ENCODE assay signal across 8 cellular contexts in genomic region chr1:84507887-84508286, GRCh38. TPM values are rescaled to one million over a fixed set of nuclear protein-coding genes. Genes with fewer than 3 reads are reported as not detected.
A peak's percentile ranks its signal among the peaks of the same experiment; 100 is the strongest.
DNase-seq lines count a peak whose midpoint lies in the region; ATAC-seq and TF ChIP-seq lines count a peak whose summit lies in the region.
"Not testable (repeated sequence)": the region's sequence is repeated elsewhere in the genome, so short reads cannot be mapped to it uniquely, and the experiment has no call there.
"Had no signal": no experiment of that assay in that cellular context is flagged by ENCODE, and none has a peak within 500 bp of the region (broad histone marks: within the 10 kb centered on the region; RNA-seq: fewer than 3 reads in every experiment).

No MANE protein-coding gene starts in this region.

- peaks cover 15% of the 10 kb centered on the region for H3K36me3 Mint-ChIP-seq in CD4-positive, alpha-beta T cell (ENCODE audit: low read depth)
- H3K36me3 Mint-ChIP-seq in HFFc6 (ENCODE audit: low read depth), result peaks cover 27% of the 10 kb centered on the region
- peaks cover 22% of the 10 kb centered on the region for H3K36me3 Mint-ChIP-seq in activated CD8-positive, alpha-beta memory T cell treated with anti-CD3 and anti-CD28 coated beads, Interleukin-2, amount 10 ng/mL, durations not matched to agents 7 days and 5 days
- H3K36me3 Mint-ChIP-seq in endodermal cell (ENCODE audit: low read depth); natural killer cell: not testable (repeated sequence)

- not testable (repeated sequence) for H3K27me3 Mint-ChIP-seq in CD4-positive, alpha-beta T cell; HFFc6 (ENCODE audit: insufficient read depth); activated CD8-positive, alpha-beta memory T cell treated with anti-CD3 and anti-CD28 coated beads, Interleukin-2, amount 10 ng/mL, durations not matched to agents 7 days and 5 days; endodermal cell (ENCODE audit: insufficient read depth); natural killer cell (ENCODE audit: low read depth in 2 of 2)

- H3F3A ChIP-seq in MM.1S (ENCODE audit: insufficient read depth, low read length), result peaks cover 17% of the 10 kb centered on the region; the same call in 1 of the 2 replicates

- not testable (repeated sequence) for H3K9me3 Mint-ChIP-seq in CD4-positive, alpha-beta T cell; activated CD8-positive, alpha-beta memory T cell treated with anti-CD3 and anti-CD28 coated beads, Interleukin-2, amount 10 ng/mL, durations not matched to agents 7 days and 5 days (ENCODE audit: low read depth); natural killer cell
- H3K9me3 Mint-ChIP-seq in HFFc6, result peaks cover 11% of the 10 kb centered on the region
- H3K9me3 Mint-ChIP-seq in endodermal cell, result peaks cover 12% of the 10 kb centered on the region

- intact Hi-C loops in CD4-positive, alpha-beta T cell (cut with DNase I, micrococcal nuclease), result loop anchor here (2.0 to 10.0 kb wide), 8 partner anchors 36 to 767 kb away; partner anchors contain the start of genes PRKACB (in 2 of the 2), BCL10 (in 1 of the 2), CTBS (in 1 of the 2) and SSX2IP (in 1 of the 2)
- intact Hi-C loops in Panc1 (cut with micrococcal nuclease; ENCODE audit: unreplicated experiment), result loop anchor here (2.0 to 5.0 kb wide), 2 partner anchors 65 to 244 kb away; no protein-coding TSS in a partner anchor
- intact Hi-C loops in natural killer cell (cut with micrococcal nuclease), result loop anchor here (2.0 to 10.0 kb wide), 3 partner anchors 65 to 363 kb away; partner anchors contain the start of gene PRKACB

- peaks cover 27% of the 10 kb centered on the region for H3K79me2 ChIP-seq in MM.1S (ENCODE audit: low read length)

- POLR2A ChIA-PET in CD4-positive, alpha-beta T cell (lab: Charles Lee), result not testable (repeated sequence)
- POLR2A ChIA-PET in Panc1 (lab: Charles Lee), result interaction anchor here (1.3 kb wide), 1 partner anchor 33 kb away, joined by 4 read pairs; no protein-coding TSS in a partner anchor

- DNase-seq in CD4-positive, alpha-beta T cell; HFFc6; MM.1S; Panc1 (ENCODE audit: low read depth, low spot score); activated CD8-positive, alpha-beta memory T cell treated with anti-CD3 and anti-CD28 coated beads, Interleukin-2, amount 10 ng/mL, durations not matched to agents 7 days and 5 days; endodermal cell; natural killer cell: not testable (repeated sequence)

- H3K4me3 Mint-ChIP-seq in CD4-positive, alpha-beta T cell, result peak overlapping the region; percentile 21
- H3K4me3 Mint-ChIP-seq in HFFc6 (peak overlapping the region; percentile 97; the same call in 1 of the 2 replicates), natural killer cell (peak overlapping the region; percentile 15)
- H3K4me3 Mint-ChIP-seq in activated CD8-positive, alpha-beta memory T cell treated with anti-CD3 and anti-CD28 coated beads, Interleukin-2, amount 10 ng/mL, durations not matched to agents 7 days and 5 days, result peak overlapping the region; percentile 96
- not testable (repeated sequence) for H3K4me3 Mint-ChIP-seq in endodermal cell

- not testable (repeated sequence) for H3K36me3 ChIP-seq in MM.1S (replicated peaks; ENCODE audit: insufficient read depth, low read length); Panc1 (ENCODE audit: control insufficient read depth, insufficient read depth, low read length); endodermal cell (ENCODE audit: control insufficient read depth, insufficient read depth, low read length)

- H2AFZ ChIP-seq in MM.1S (ENCODE audit: low read length), result not testable (repeated sequence)

- TF ChIP-seq CTCF in CD4-positive, alpha-beta T cell (IDR thresholded peaks at IDR 0.05); HFFc6 (IDR thresholded peaks at IDR 0.05); MM.1S (IDR thresholded peaks at IDR 0.05; ENCODE audit: low read length); Panc1 (IDR thresholded peaks at IDR 0.05); endodermal cell (conservative IDR thresholded peaks at IDR 0.05); natural killer cell (IDR thresholded peaks at IDR 0.05): not testable (repeated sequence)

- not testable (repeated sequence) for H3K4me3 ChIP-seq in MM.1S (ENCODE audit: low read length)
- peak overlapping the region in 1 of 2 experiments; percentile 79; a peak in 2 of 4 replicates for H3K4me3 ChIP-seq in Panc1 (ENCODE audit: low read depth in 2 of 2, low read length in 2 of 2)
- peak overlapping the region; percentile 100 for H3K4me3 ChIP-seq in endodermal cell (ENCODE audit: low read length)

- H3K4me2 ChIP-seq in MM.1S (ENCODE audit: low read depth, low read length), result peak overlapping the region; percentile 62

- H3K9me2 ChIP-seq in MM.1S (replicated peaks; ENCODE audit: insufficient read depth, low read length), result not testable (repeated sequence)

- CTCF ChIA-PET in CD4-positive, alpha-beta T cell (lab: Charles Lee), result interaction anchor here (1.1 to 1.8 kb wide), 2 partner anchors 28 to 66 kb away, joined by 3 read pairs; no protein-coding TSS in a partner anchor
- CTCF ChIA-PET in Panc1 (lab: Charles Lee), result not testable (repeated sequence)
- CTCF ChIA-PET in activated CD8-positive, alpha-beta memory T cell treated with anti-CD3 and anti-CD28 coated beads, Interleukin-2, amount 10 ng/mL, durations not matched to agents 7 days and 5 days (lab: Charles Lee), result interaction anchor here (1.0 kb wide), 1 partner anchor 66 kb away, joined by 3 read pairs; no protein-coding TSS in a partner anchor

- in situ Hi-C loops in Panc1 (cut with HindIII; ENCODE audit: low pct_unique_long_range_greater_than_20kb, low sequenced_read_pairs), result not testable (repeated sequence)

- not testable (repeated sequence) for H3K4me1 ChIP-seq in MM.1S (ENCODE audit: low read length); endodermal cell (ENCODE audit: control insufficient read depth, insufficient read depth, low read length)
- H3K4me1 ChIP-seq in Panc1 (ENCODE audit: control insufficient read depth, insufficient read depth, low read length), result peaks cover 21% of the 10 kb centered on the region

- peaks cover 47% of the 10 kb centered on the region for H3K4me1 Mint-ChIP-seq in CD4-positive, alpha-beta T cell (ENCODE audit: low read depth)
- H3K4me1 Mint-ChIP-seq in HFFc6 (ENCODE audit: low read depth) (peaks cover 47% of the 10 kb centered on the region), endodermal cell (peaks cover 18% of the 10 kb centered on the region), natural killer cell (peaks cover 27 to 36% of the 10 kb centered on the region in 2 donors)
- peaks cover 28% of the 10 kb centered on the region for H3K4me1 Mint-ChIP-seq in activated CD8-positive, alpha-beta memory T cell treated with anti-CD3 and anti-CD28 coated beads, Interleukin-2, amount 10 ng/mL, durations not matched to agents 7 days and 5 days

- H3K9me3 ChIP-seq in CD4-positive, alpha-beta T cell (ENCODE audit: control insufficient read depth, low read length); MM.1S (replicated peaks; ENCODE audit: insufficient read depth, low read length); Panc1 (ENCODE audit: control insufficient read depth, insufficient read depth, low read depth, low read length): not testable (repeated sequence)
- peaks cover 16% of the 10 kb centered on the region for H3K9me3 ChIP-seq in endodermal cell (ENCODE audit: control insufficient read depth, low read length)

- H3K27me3 ChIP-seq in CD4-positive, alpha-beta T cell (ENCODE audit: control insufficient read depth, insufficient read depth, low read length); MM.1S (replicated peaks; ENCODE audit: insufficient read depth, low read length); Panc1 (ENCODE audit: control insufficient read depth, insufficient read depth, low read length); endodermal cell (ENCODE audit: control insufficient read depth, insufficient read depth, low read length, poor library complexity, severe bottlenecking): not testable (repeated sequence)

- WGBS in endodermal cell (ENCODE audit: insufficient coverage in 1 of 2, insufficient read length in 1 of 2), 2 experiments, result 94 to 96% methylated on average over 12 to 14 of the region's 14 CpGs

- H3K9ac ChIP-seq in MM.1S (ENCODE audit: low read length); endodermal cell (ENCODE audit: extremely low read depth, low read length, poor library complexity, severe bottlenecking): not testable (repeated sequence)

- ATAC-seq in CD4-positive, alpha-beta T cell (ENCODE audit: poor library complexity); Panc1; activated CD8-positive, alpha-beta memory T cell treated with anti-CD3 and anti-CD28 coated beads, Interleukin-2, amount 10 ng/mL, durations not matched to agents 7 days and 5 days; natural killer cell: not testable (repeated sequence)

- H3K27ac ChIP-seq in CD4-positive, alpha-beta T cell (ENCODE audit: low read depth, low read length); MM.1S (ENCODE audit: low read length); endodermal cell (ENCODE audit: low read depth, low read length): not testable (repeated sequence)
- H3K27ac ChIP-seq in Panc1 (ENCODE audit: low read length), result peak overlapping the region; percentile 98; the same call in 1 of the 2 replicates

- not testable (repeated sequence) for H3K27ac Mint-ChIP-seq in CD4-positive, alpha-beta T cell; HFFc6; activated CD8-positive, alpha-beta memory T cell treated with anti-CD3 and anti-CD28 coated beads, Interleukin-2, amount 10 ng/mL, durations not matched to agents 7 days and 5 days; endodermal cell; natural killer cell

- not testable (repeated sequence) for H4K20me1 ChIP-seq in MM.1S (ENCODE audit: insufficient read depth, low read length)

- BruUV-seq in Panc1 (replicated peaks; lab: Mats Ljungman, UMichigan), result not testable (repeated sequence)

RNA-seq across cellular contexts. Expression of gene GNG5, which starts 1.5 kb away (rescaled TPM):
- 10 to 100 TPM; 23.6 to 24.6 TPM for total RNA-seq in CD4-positive, alpha-beta T cell
- 100 to 1,000 TPM; 121 to 201 (median 145) TPM for total RNA-seq in HFFc6 (2021; fragmentation: NEBNext Ultra II Directional; extraction: Animal tissue kit (Norgen Biotek cat#: 25700))
- total RNA-seq in Panc1 (2021; ENCODE audit: unreplicated experiment), result 283 TPM
- polyA plus RNA-seq in Panc1 (2012; ENCODE audit: insufficient read length), result 460 TPM
- total RNA-seq in activated CD8-positive, alpha-beta memory T cell treated with anti-CD3 and anti-CD28 coated beads, Interleukin-2, amount 10 ng/mL, durations not matched to agents 7 days and 5 days, result 100 to 1,000 TPM; 103 to 114 TPM
- total RNA-seq in endodermal cell, result 100 to 1,000 TPM; 124 to 144 TPM
- 333 TPM for polyA plus RNA-seq in endodermal cell (2013, experiment 1 of 2)
- 337 TPM for polyA plus RNA-seq in endodermal cell (2013, experiment 2 of 2)
- 10 to 100 TPM; 49.5 to 62.3 (median 57.5) TPM for total RNA-seq in natural killer cell

RNA-seq across cellular contexts. Expression of gene SPATA1, which starts 1.7 kb away (rescaled TPM):
- under 1 TPM; 0.11 to 0.61 TPM for total RNA-seq in CD4-positive, alpha-beta T cell
- total RNA-seq in HFFc6 (2021; fragmentation: NEBNext Ultra II Directional; extraction: Animal tissue kit (Norgen Biotek cat#: 25700)), result 1 to 10 TPM in 3 of 6 experiments, under 1 TPM in 3; 0.33 to 1.3 (median 0.85) TPM
- total RNA-seq in Panc1 (2021; ENCODE audit: unreplicated experiment), result 5.0 TPM
- polyA plus RNA-seq in Panc1 (2012; ENCODE audit: insufficient read length), result 2.4 TPM
- total RNA-seq in activated CD8-positive, alpha-beta memory T cell treated with anti-CD3 and anti-CD28 coated beads, Interleukin-2, amount 10 ng/mL, durations not matched to agents 7 days and 5 days, result 1 to 10 TPM; 2.1 to 6.1 TPM
- total RNA-seq in endodermal cell, result 1 to 10 TPM in 1 of 2 donors, under 1 TPM in 1; 0.55 to 1.6 TPM
- polyA plus RNA-seq in endodermal cell (2013, experiment 1 of 2), result 3.0 TPM
- polyA plus RNA-seq in endodermal cell (2013, experiment 2 of 2), result 3.0 TPM
- 1 to 10 TPM in 2 of 3 donors, under 1 TPM in 1; 0.63 to 4.1 (median 2.1) TPM for total RNA-seq in natural killer cell
- total RNA-seq: G401 had no signal

RNA-seq across cellular contexts. Expression of gene RPF1, which starts 28.8 kb away (rescaled TPM):
- total RNA-seq in CD4-positive, alpha-beta T cell, result 10 to 100 TPM; 67.6 to 69.4 TPM
- 10 to 100 TPM; 29.4 to 43.0 (median 36.2) TPM for total RNA-seq in HFFc6 (2021; fragmentation: NEBNext Ultra II Directional; extraction: Animal tissue kit (Norgen Biotek cat#: 25700))
- 73.0 TPM for total RNA-seq in Panc1 (2021; ENCODE audit: unreplicated experiment)
- 43.2 TPM for polyA plus RNA-seq in Panc1 (2012; ENCODE audit: insufficient read length)
- 10 to 100 TPM; 29.7 to 43.2 TPM for total RNA-seq in activated CD8-positive, alpha-beta memory T cell treated with anti-CD3 and anti-CD28 coated beads, Interleukin-2, amount 10 ng/mL, durations not matched to agents 7 days and 5 days
- 10 to 100 TPM; 31.6 to 34.0 TPM for total RNA-seq in endodermal cell
- polyA plus RNA-seq in endodermal cell (2013, experiment 1 of 2), result 54.9 TPM
- polyA plus RNA-seq in endodermal cell (2013, experiment 2 of 2), result 58.0 TPM
- 10 to 100 TPM; 50.0 to 53.0 (median 50.0) TPM for total RNA-seq in natural killer cell
